Comparison of ENCODE assay signal across 10 cellular contexts in the genomic region with DNA sequence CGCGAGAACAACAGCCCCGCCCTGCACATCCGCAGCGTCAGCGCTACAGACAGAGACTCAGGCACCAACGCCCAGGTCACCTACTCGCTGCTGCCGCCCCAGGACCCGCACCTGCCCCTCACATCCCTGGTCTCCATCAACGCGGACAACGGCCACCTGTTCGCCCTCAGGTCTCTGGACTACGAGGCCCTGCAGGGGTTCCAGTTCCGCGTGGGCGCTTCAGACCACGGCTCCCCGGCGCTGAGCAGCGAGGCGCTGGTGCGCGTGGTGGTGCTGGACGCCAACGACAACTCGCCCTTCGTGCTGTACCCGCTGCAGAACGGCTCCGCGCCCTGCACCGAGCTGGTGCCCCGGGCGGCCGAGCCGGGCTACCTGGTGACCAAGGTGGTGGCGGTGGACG. TPM values are rescaled to one million over a fixed set of nuclear protein-coding genes. Genes with fewer than 3 reads are reported as not detected.
"Had no signal": no experiment of that assay in that cellular context is flagged by ENCODE, and none has a peak within 500 bp of the region (broad histone marks: within the 10 kb centered on the region; RNA-seq: fewer than 3 reads in every experiment).

No MANE protein-coding gene starts in this region.

RNA-seq across cellular contexts. Expression of gene PCDHB13, which starts 1.8 kb away (rescaled TPM):
- total RNA-seq: activated naive CD4-positive, alpha-beta T cell treated with anti-CD3 and anti-CD28 coated beads for 36 hours; activated naive CD4-positive, alpha-beta T cell treated with anti-CD3 and anti-CD28 coated beads, Interleukin-2, amount 50 U/mL, for 72 hours; activated naive CD8-positive, alpha-beta T cell treated with anti-CD3 and anti-CD28 coated beads for 36 hours; activated naive CD8-positive, alpha-beta T cell treated with anti-CD3 and anti-CD28 coated beads, Interleukin-2, amount 10 ng/mL, durations not matched to agents 7 days and 5 days; activated T-cell treated with anti-CD3 and anti-CD28 coated beads, Interleukin-2, amount 50 U/mL, for 72 hours; activated T-helper 1 cell treated with anti-CD3 and anti-CD28 coated beads, Interleukin-12 subunit alpha, Interleukin-12 subunit beta, Interleukin-2, Interleukin-4 antibody, amounts not matched to agents 30 ng/mL and 10 ng/mL and 1 ng/mL, durations not matched to agents 14 hours and 24 hours and 36 hours; bronchial epithelial cell had no signal

RNA-seq across cellular contexts. Expression of gene PCDHB12, which starts 7.0 kb away (rescaled TPM):
- total RNA-seq: activated naive CD4-positive, alpha-beta T cell treated with anti-CD3 and anti-CD28 coated beads for 36 hours; activated naive CD4-positive, alpha-beta T cell treated with anti-CD3 and anti-CD28 coated beads, Interleukin-2, amount 50 U/mL, for 72 hours; activated naive CD8-positive, alpha-beta T cell treated with anti-CD3 and anti-CD28 coated beads for 36 hours; activated naive CD8-positive, alpha-beta T cell treated with anti-CD3 and anti-CD28 coated beads, Interleukin-2, amount 10 ng/mL, durations not matched to agents 7 days and 5 days; activated T-cell treated with anti-CD3 and anti-CD28 coated beads, Interleukin-2, amount 50 U/mL, for 4 hours; activated T-cell treated with anti-CD3 and anti-CD28 coated beads, Interleukin-2, amount 50 U/mL, for 72 hours; activated T-helper 1 cell treated with anti-CD3 and anti-CD28 coated beads, Interleukin-12 subunit alpha, Interleukin-12 subunit beta, Interleukin-2, Interleukin-4 antibody, amounts not matched to agents 30 ng/mL and 10 ng/mL and 1 ng/mL, durations not matched to agents 14 hours and 24 hours and 36 hours; activated T-helper 17 cell treated with anti-CD3 and anti-CD28 coated beads, Interleukin-2, amount 50 U/mL, for 72 hours; activated T-helper 2 cell treated with anti-CD3 and anti-CD28 coated beads, Interferon-gamma antibody, Interleukin-2, Interleukin-4, amounts not matched to agents 10 μg/mL and 5 μg/mL and 100 μg/mL, durations not matched to agents 14 hours and 24 hours and 36 hours; bronchial epithelial cell had no signal

RNA-seq across cellular contexts. Expression of gene PCDHB14, which starts 7.6 kb away (rescaled TPM):
- total RNA-seq: activated naive CD4-positive, alpha-beta T cell treated with anti-CD3 and anti-CD28 coated beads for 36 hours; activated naive CD4-positive, alpha-beta T cell treated with anti-CD3 and anti-CD28 coated beads, Interleukin-2, amount 50 U/mL, for 72 hours; activated naive CD8-positive, alpha-beta T cell treated with anti-CD3 and anti-CD28 coated beads for 36 hours; activated T-cell treated with anti-CD3 and anti-CD28 coated beads, Interleukin-2, amount 50 U/mL, for 72 hours; activated T-helper 1 cell treated with anti-CD3 and anti-CD28 coated beads, Interleukin-12 subunit alpha, Interleukin-12 subunit beta, Interleukin-2, Interleukin-4 antibody, amounts not matched to agents 30 ng/mL and 10 ng/mL and 1 ng/mL, durations not matched to agents 14 hours and 24 hours and 36 hours; activated T-helper 17 cell treated with anti-CD3 and anti-CD28 coated beads, Interleukin-2, amount 50 U/mL, for 72 hours; activated T-helper 2 cell treated with anti-CD3 and anti-CD28 coated beads, Interferon-gamma antibody, Interleukin-2, Interleukin-4, amounts not matched to agents 10 μg/mL and 5 μg/mL and 100 μg/mL, durations not matched to agents 14 hours and 24 hours and 36 hours had no signal

RNA-seq across cellular contexts. Expression of gene PCDHB11, which starts 16.1 kb away (rescaled TPM):
- total RNA-seq: activated naive CD4-positive, alpha-beta T cell treated with anti-CD3 and anti-CD28 coated beads for 36 hours; activated naive CD4-positive, alpha-beta T cell treated with anti-CD3 and anti-CD28 coated beads, Interleukin-2, amount 50 U/mL, for 72 hours; activated naive CD8-positive, alpha-beta T cell treated with anti-CD3 and anti-CD28 coated beads for 36 hours; activated naive CD8-positive, alpha-beta T cell treated with anti-CD3 and anti-CD28 coated beads, Interleukin-2, amount 10 ng/mL, durations not matched to agents 7 days and 5 days; activated T-cell treated with anti-CD3 and anti-CD28 coated beads, Interleukin-2, amount 50 U/mL, for 4 hours; activated T-cell treated with anti-CD3 and anti-CD28 coated beads, Interleukin-2, amount 50 U/mL, for 72 hours; activated T-helper 1 cell treated with anti-CD3 and anti-CD28 coated beads, Interleukin-12 subunit alpha, Interleukin-12 subunit beta, Interleukin-2, Interleukin-4 antibody, amounts not matched to agents 30 ng/mL and 10 ng/mL and 1 ng/mL, durations not matched to agents 14 hours and 24 hours and 36 hours; activated T-helper 17 cell treated with anti-CD3 and anti-CD28 coated beads, Interleukin-2, amount 50 U/mL, for 72 hours; activated T-helper 2 cell treated with anti-CD3 and anti-CD28 coated beads, Interferon-gamma antibody, Interleukin-2, Interleukin-4, amounts not matched to agents 10 μg/mL and 5 μg/mL and 100 μg/mL, durations not matched to agents 14 hours and 24 hours and 36 hours had no signal

RNA-seq across cellular contexts. Expression of gene PCDHB10, which starts 23.4 kb away (rescaled TPM):
- total RNA-seq: activated naive CD4-positive, alpha-beta T cell treated with anti-CD3 and anti-CD28 coated beads for 36 hours; activated naive CD4-positive, alpha-beta T cell treated with anti-CD3 and anti-CD28 coated beads, Interleukin-2, amount 50 U/mL, for 72 hours; activated naive CD8-positive, alpha-beta T cell treated with anti-CD3 and anti-CD28 coated beads for 36 hours; activated naive CD8-positive, alpha-beta T cell treated with anti-CD3 and anti-CD28 coated beads, Interleukin-2, amount 10 ng/mL, durations not matched to agents 7 days and 5 days; activated T-cell treated with anti-CD3 and anti-CD28 coated beads, Interleukin-2, amount 50 U/mL, for 72 hours; activated T-helper 1 cell treated with anti-CD3 and anti-CD28 coated beads, Interleukin-12 subunit alpha, Interleukin-12 subunit beta, Interleukin-2, Interleukin-4 antibody, amounts not matched to agents 30 ng/mL and 10 ng/mL and 1 ng/mL, durations not matched to agents 14 hours and 24 hours and 36 hours; activated T-helper 17 cell treated with anti-CD3 and anti-CD28 coated beads, Interleukin-2, amount 50 U/mL, for 72 hours; activated T-helper 2 cell treated with anti-CD3 and anti-CD28 coated beads, Interferon-gamma antibody, Interleukin-2, Interleukin-4, amounts not matched to agents 10 μg/mL and 5 μg/mL and 100 μg/mL, durations not matched to agents 14 hours and 24 hours and 36 hours had no signal
